8 cellular contexts compared by ENCODE assay signal in the genomic region with DNA sequence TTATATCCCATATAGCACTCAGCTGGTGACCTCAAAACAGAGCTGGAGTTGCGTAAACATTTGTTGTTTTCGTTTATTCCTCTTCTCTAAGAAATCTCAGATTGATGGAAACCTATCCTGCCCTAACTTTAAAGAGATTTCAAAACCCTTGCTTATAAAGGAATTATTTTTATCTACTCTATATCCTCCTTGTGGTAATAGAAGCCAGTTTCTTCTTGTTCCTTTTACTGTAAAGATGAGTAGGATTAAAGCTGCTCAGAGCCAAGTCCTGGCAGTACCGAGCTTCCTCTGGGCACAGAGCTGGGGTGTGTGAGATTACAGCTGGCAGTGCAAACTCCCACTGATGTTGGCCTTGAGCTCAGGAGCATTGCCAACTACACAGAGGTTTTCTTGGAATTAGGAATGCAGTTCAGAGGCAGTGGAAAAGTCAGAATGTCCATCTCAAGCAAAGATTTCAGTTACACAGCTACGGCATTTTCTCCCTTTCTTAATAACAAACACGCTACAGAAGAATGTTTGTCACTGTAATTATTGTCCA. TPM values are rescaled to one million over a fixed set of nuclear protein-coding genes. Genes with fewer than 3 reads are reported as not detected.
DNase-seq lines count a peak whose midpoint lies in the region; ATAC-seq, FAIRE-seq and TF ChIP-seq lines count a peak whose summit lies in the region.

No MANE protein-coding gene starts in this region.

- CTCF ChIA-PET in RWPE1 (lab: Yijun Ruan, JAX), result interaction anchor here (1.4 kb wide), 1 partner anchor 57 kb away, joined by 3 read pairs; no protein-coding TSS in a partner anchor

- no peak overlapping the region for H2AFZ ChIP-seq in DND-41 (ENCODE audit: low read depth, low read length)

- no peak for TF ChIP-seq CTCF in DND-41 (IDR thresholded peaks at IDR 0.05; ENCODE audit: borderline replicate concordance, extremely low read depth, low read length, poor library complexity, severe bottlenecking)
- no peak for TF ChIP-seq CTCF in RWPE1 (conservative IDR thresholded peaks at IDR 0.05; ENCODE audit: low read depth)
- TF ChIP-seq CTCF in epithelial cell of esophagus (IDR thresholded peaks at IDR 0.05; ENCODE audit: insufficient read depth, low read depth, low read length, missing control alignments), result no peak
- no peak for TF ChIP-seq CTCF in osteocyte (IDR thresholded peaks at IDR 0.05)
- no peak for TF ChIP-seq CTCF in uterus (IDR thresholded peaks at IDR 0.05)

- POLR2A ChIA-PET in RWPE1 (lab: Yijun Ruan, JAX; ENCODE audit: low non-redundant PET), result no interaction called here

- H3K27me3 ChIP-seq in DND-41 (ENCODE audit: insufficient read depth, low read length, poor library complexity) (no peaks in the 10 kb centered on the region), uterus (no peaks in the 10 kb centered on the region)

- no peaks in the 10 kb centered on the region for H4K20me1 ChIP-seq in DND-41 (ENCODE audit: insufficient read depth, low read length)

- peak overlapping the region; percentile 90 for H3K4me2 ChIP-seq in DND-41 (ENCODE audit: insufficient read depth, low read length)

- ATAC-seq in DND-41 (ENCODE audit: insufficient read depth, low read depth), result no peak
- no peak for ATAC-seq in HG02798 (IDR thresholded peaks at IDR 0.05; ENCODE audit: poor library complexity, unreplicated experiment)

- H3K36me3 Mint-ChIP-seq in osteocyte (ENCODE audit: unreplicated experiment), result peaks cover 10% of the 10 kb centered on the region

- no peak overlapping the region; the same call in 1 of the 2 replicates for H3K27ac ChIP-seq in DND-41 (ENCODE audit: low read length)
- peak overlapping the region; percentile 64 for H3K27ac ChIP-seq in RWPE1
- peak overlapping the region in 1 of 2 donors; percentile 92 for H3K27ac ChIP-seq in uterus

- peak overlapping the region; percentile 80 for H3K9ac ChIP-seq in DND-41 (ENCODE audit: low read depth, low read length)

- TF ChIP-seq POLR2A in GM12891 (IDR thresholded peaks at IDR 0.05; ENCODE audit: low read depth, low read length) (no peak), uterus (IDR thresholded peaks at IDR 0.05) (no peak)

- H3K27ac Mint-ChIP-seq in osteocyte (ENCODE audit: unreplicated experiment), result peak overlapping the region; percentile 60

- intact Hi-C loops in uterus (cut with DNase I; ENCODE audit: low total_unique reads), result no loop called here

- DNase-seq in DND-41 (no peak), RWPE1 (ENCODE audit: low spot score) (no peak), epithelial cell of esophagus (ENCODE audit: low read depth) (no peak), osteocyte (ENCODE audit: extremely low spot score, unreplicated experiment) (no peak), NCI-H345 treated with DMSO at 0.1 percent for 48 hours (lab: John Stamatoyannopoulos, UW; ENCODE audit: unreplicated experiment) (no peak), GM12891 (ENCODE audit: insufficient read length, low spot score) (no peak), uterus (no peak)

- no peaks in the 10 kb centered on the region for H3K9me3 ChIP-seq in DND-41 (ENCODE audit: insufficient read depth, low read length, severe bottlenecking)
- no peaks in the 10 kb centered on the region for H3K9me3 ChIP-seq in uterus

- peak overlapping the region; percentile 90 for H3K4me3 Mint-ChIP-seq in osteocyte (ENCODE audit: unreplicated experiment)

- H3K36me3 ChIP-seq in DND-41 (ENCODE audit: insufficient read depth, low read length) (peaks cover 23% of the 10 kb centered on the region), uterus (no peaks in the 10 kb centered on the region)

- FAIRE-seq in GM12891 (lab: Jason Lieb, UNC), result no peak

- H3K4me3 ChIP-seq in DND-41 (ENCODE audit: low read depth in 1 of 2, low read length in 2 of 2), result peak overlapping the region; percentile 38 to 95; a peak in 3 of 4 replicates
- H3K4me3 ChIP-seq in epithelial cell of esophagus (ENCODE audit: low read length), result peak overlapping the region; percentile 95
- H3K4me3 ChIP-seq in uterus, result no peak overlapping the region

- peaks cover 29% of the 10 kb centered on the region for H3K4me1 ChIP-seq in DND-41 (ENCODE audit: insufficient read depth, low read length)
- H3K4me1 ChIP-seq in uterus, result peaks cover 0 to 7% of the 10 kb centered on the region in 2 donors

- H3K9me3 Mint-ChIP-seq in osteocyte (ENCODE audit: unreplicated experiment), result no peaks in the 10 kb centered on the region

- no peaks in the 10 kb centered on the region for H3K27me3 Mint-ChIP-seq in osteocyte (ENCODE audit: unreplicated experiment)

- H3K4me1 Mint-ChIP-seq in osteocyte (ENCODE audit: unreplicated experiment), result peaks cover 32% of the 10 kb centered on the region

- peaks cover 44% of the 10 kb centered on the region for H3K79me2 ChIP-seq in DND-41 (ENCODE audit: insufficient read depth, low read length)

TF ChIP-seq in GM12891, 5 proteins besides CTCF, POLR2A, EP300 and RAD21:
- TF ChIP-seq PAX5 (IDR thresholded peaks at IDR 0.05; ENCODE audit: insufficient read depth, low read length, severe bottlenecking) (no peak), POU2F2 (IDR thresholded peaks at IDR 0.05; ENCODE audit: low read depth, low read length) (no peak), TAF1 (IDR thresholded peaks at IDR 0.05; ENCODE audit: low read depth, low read length) (no peak), POLR2AphosphoS5 (IDR thresholded peaks at IDR 0.05; ENCODE audit: low read depth, low read length) (no peak), SPI1 (IDR thresholded peaks at IDR 0.05; ENCODE audit: low read depth, low read length) (no peak)
TF ChIP-seq in GM12891: peak in this region for 0.

RNA-seq across cellular contexts. Expression of gene KCTD2, which starts 1.4 kb away (rescaled TPM):
- total RNA-seq in osteocyte (22.3 and 23.7 TPM in 2 replicates), uterus (10 to 100 TPM in 2 of 4 donors, 1 to 10 TPM in 2; 2.4 to 39.0 (median 15.0) TPM)
- 11.3 TPM for polyA plus RNA-seq in GM12891 (2012; ENCODE audit: low read depth, missing spikeins)

RNA-seq across cellular contexts. Expression of gene ATP5PD, which starts 1.7 kb away (rescaled TPM):
- 195 and 212 TPM in 2 replicates for total RNA-seq in osteocyte
- 425 TPM for polyA plus RNA-seq in GM12891 (2012; ENCODE audit: low read depth, missing spikeins)
- 100 to 1,000 TPM; 117 to 282 (median 168) TPM for total RNA-seq in uterus

RNA-seq across cellular contexts. Expression of gene MRPL58, which starts 36.0 kb away (rescaled TPM):
- total RNA-seq in osteocyte (22.4 and 25.1 TPM in 2 replicates), uterus (10 to 100 TPM; 18.2 to 26.4 (median 20.8) TPM)
- polyA plus RNA-seq in GM12891 (2012; ENCODE audit: low read depth, missing spikeins), result 38.0 TPM

RNA-seq across cellular contexts. Expression of gene SLC16A5, which starts 39.3 kb away (rescaled TPM):
- total RNA-seq in osteocyte, result 7.0 and 7.6 TPM in 2 replicates
- 2.4 TPM for polyA plus RNA-seq in GM12891 (2012; ENCODE audit: low read depth, missing spikeins)
- total RNA-seq in uterus, result 10 to 100 TPM in 2 of 4 donors, 1 to 10 TPM in 1, not detected in 1; 4.1 to 17.5 (median 12.1) TPM

Comparison
In these comparisons a context has a peak if more than half of its experiments do, and no peak if none do; other contexts are left out.
1. H3K4me3 ChIP-seq: peak in DND-41 (2 of 2) and epithelial cell of esophagus (single experiment); none in uterus (0 of 2).